ENCODE assay signal across 25 cellular contexts in genomic region chr2:54593249-54593648, GRCh38.
DNase-seq lines count a peak whose midpoint lies in the region; ATAC-seq and TF ChIP-seq lines count a peak whose summit lies in the region.
"Had no signal": no experiment of that assay in that cellular context is flagged by ENCODE, and none has a peak within 500 bp of the region (broad histone marks: within the 10 kb centered on the region; RNA-seq: fewer than 3 reads in every experiment).

No MANE protein-coding gene starts in this region.

- H3K27me3 Mint-ChIP-seq in activated naive CD4-positive, alpha-beta T cell treated with anti-CD3 and anti-CD28 coated beads, Interleukin-2, amount 10 ng/mL, durations not matched to agents 7 days and 5 days = no peaks in the 10 kb centered on the region
- no peaks in the 10 kb centered on the region for H3K27me3 Mint-ChIP-seq in Calu3 (ENCODE audit: unreplicated experiment)
- no peaks in the 10 kb centered on the region for H3K27me3 Mint-ChIP-seq in activated naive CD8-positive, alpha-beta T cell treated with anti-CD3 and anti-CD28 coated beads for 36 hours
- H3K27me3 Mint-ChIP-seq in stimulated activated memory B cell treated with anti-CD40 and anti-IgM and Interleukin-4, amounts not matched to agents 10 μg/mL and 1 μg/mL and 100 μg/mL, for 72 hours = no peaks in the 10 kb centered on the region
- no peaks in the 10 kb centered on the region for H3K27me3 Mint-ChIP-seq in activated CD8-positive, alpha-beta memory T cell treated with anti-CD3 and anti-CD28 coated beads, Interleukin-2, amount 10 ng/mL, durations not matched to agents 7 days and 5 days

- peak overlapping the region; percentile 54 for H3K27ac Mint-ChIP-seq in activated naive CD4-positive, alpha-beta T cell treated with anti-CD3 and anti-CD28 coated beads, Interleukin-2, amount 10 ng/mL, durations not matched to agents 7 days and 5 days
- H3K27ac Mint-ChIP-seq in activated naive CD4-positive, alpha-beta T cell treated with anti-CD3 and anti-CD28 coated beads, Interleukin-2, amount 50 U/mL, for 72 hours = peak overlapping the region in 1 of 2 donors; percentile 40
- peak overlapping the region; percentile 77 for H3K27ac Mint-ChIP-seq in Calu3 (ENCODE audit: unreplicated experiment)
- H3K27ac Mint-ChIP-seq in activated naive CD8-positive, alpha-beta T cell treated with anti-CD3 and anti-CD28 coated beads for 36 hours = peak overlapping the region; percentile 67
- H3K27ac Mint-ChIP-seq in stimulated activated memory B cell treated with anti-CD40 and anti-IgM and Interleukin-4, amounts not matched to agents 10 μg/mL and 1 μg/mL and 100 μg/mL, for 72 hours = peak overlapping the region; percentile 88
- no peak overlapping the region for H3K27ac Mint-ChIP-seq in activated CD8-positive, alpha-beta memory T cell treated with anti-CD3 and anti-CD28 coated beads, Interleukin-2, amount 10 ng/mL, durations not matched to agents 7 days and 5 days
- H3K27ac Mint-ChIP-seq: endodermal cell, nephron had no signal

- H3K27me3 ChIP-seq in WERI-Rb-1 (ENCODE audit: insufficient read depth, low read depth, severe bottlenecking) = no peaks in the 10 kb centered on the region
- H3K27me3 ChIP-seq: adrenal gland, MG63, sigmoid colon, suprapubic skin, uterus had no signal

- no peaks in the 10 kb centered on the region for H3K9me3 Mint-ChIP-seq in activated naive CD4-positive, alpha-beta T cell treated with anti-CD3 and anti-CD28 coated beads, Interleukin-2, amount 10 ng/mL, durations not matched to agents 7 days and 5 days
- H3K9me3 Mint-ChIP-seq in activated naive CD4-positive, alpha-beta T cell treated with anti-CD3 and anti-CD28 coated beads, Interleukin-2, amount 50 U/mL, for 72 hours = no peaks in the 10 kb centered on the region
- no peaks in the 10 kb centered on the region for H3K9me3 Mint-ChIP-seq in Calu3 (ENCODE audit: low read depth, unreplicated experiment)
- no peaks in the 10 kb centered on the region for H3K9me3 Mint-ChIP-seq in activated naive CD8-positive, alpha-beta T cell treated with anti-CD3 and anti-CD28 coated beads for 36 hours
- H3K9me3 Mint-ChIP-seq in stimulated activated memory B cell treated with anti-CD40 and anti-IgM and Interleukin-4, amounts not matched to agents 10 μg/mL and 1 μg/mL and 100 μg/mL, for 72 hours = no peaks in the 10 kb centered on the region
- H3K9me3 Mint-ChIP-seq in activated CD8-positive, alpha-beta memory T cell treated with anti-CD3 and anti-CD28 coated beads, Interleukin-2, amount 10 ng/mL, durations not matched to agents 7 days and 5 days (ENCODE audit: low read depth) = no peaks in the 10 kb centered on the region
- H3K9me3 Mint-ChIP-seq: endodermal cell, nephron had no signal

- no peak overlapping the region for H3K4me3 Mint-ChIP-seq in activated naive CD4-positive, alpha-beta T cell treated with anti-CD3 and anti-CD28 coated beads, Interleukin-2, amount 10 ng/mL, durations not matched to agents 7 days and 5 days
- no peak overlapping the region for H3K4me3 Mint-ChIP-seq in Calu3 (ENCODE audit: low read depth, unreplicated experiment)
- H3K4me3 Mint-ChIP-seq in activated naive CD8-positive, alpha-beta T cell treated with anti-CD3 and anti-CD28 coated beads for 36 hours = no peak overlapping the region
- H3K4me3 Mint-ChIP-seq in stimulated activated memory B cell treated with anti-CD40 and anti-IgM and Interleukin-4, amounts not matched to agents 10 μg/mL and 1 μg/mL and 100 μg/mL, for 72 hours = peak overlapping the region; percentile 39
- no peak overlapping the region for H3K4me3 Mint-ChIP-seq in activated CD8-positive, alpha-beta memory T cell treated with anti-CD3 and anti-CD28 coated beads, Interleukin-2, amount 10 ng/mL, durations not matched to agents 7 days and 5 days
- H3K4me3 Mint-ChIP-seq: endodermal cell, nephron had no signal

- no peak overlapping the region for H3K27ac ChIP-seq in WERI-Rb-1
- H3K27ac ChIP-seq: parathyroid adenoma, sigmoid colon, suprapubic skin, uterus had no signal

- peaks cover 30% of the 10 kb centered on the region for H3K36me3 ChIP-seq in WERI-Rb-1
- H3K36me3 ChIP-seq: adrenal gland, sigmoid colon, suprapubic skin, uterus had no signal

- no peak for TF ChIP-seq CTCF in Calu3 (IDR thresholded peaks at IDR 0.05; ENCODE audit: unreplicated experiment)
- TF ChIP-seq CTCF in WERI-Rb-1 (IDR thresholded peaks at IDR 0.05; ENCODE audit: low read depth, low read length) = no peak

- intact Hi-C loops in Calu3 (cut with micrococcal nuclease; ENCODE audit: unreplicated experiment) = no loop called here

- peaks cover 47% of the 10 kb centered on the region for H3K36me3 Mint-ChIP-seq in activated naive CD4-positive, alpha-beta T cell treated with anti-CD3 and anti-CD28 coated beads, Interleukin-2, amount 10 ng/mL, durations not matched to agents 7 days and 5 days
- H3K36me3 Mint-ChIP-seq in activated naive CD4-positive, alpha-beta T cell treated with anti-CD3 and anti-CD28 coated beads, Interleukin-2, amount 50 U/mL, for 72 hours = peaks cover 0 to 23% of the 10 kb centered on the region in 2 donors
- H3K36me3 Mint-ChIP-seq in Calu3 (ENCODE audit: insufficient read depth, unreplicated experiment) = peaks cover 84% of the 10 kb centered on the region
- peaks cover 17% of the 10 kb centered on the region for H3K36me3 Mint-ChIP-seq in activated naive CD8-positive, alpha-beta T cell treated with anti-CD3 and anti-CD28 coated beads for 36 hours
- peaks cover 13% of the 10 kb centered on the region for H3K36me3 Mint-ChIP-seq in stimulated activated memory B cell treated with anti-CD40 and anti-IgM and Interleukin-4, amounts not matched to agents 10 μg/mL and 1 μg/mL and 100 μg/mL, for 72 hours
- peaks cover 13% of the 10 kb centered on the region for H3K36me3 Mint-ChIP-seq in activated CD8-positive, alpha-beta memory T cell treated with anti-CD3 and anti-CD28 coated beads, Interleukin-2, amount 10 ng/mL, durations not matched to agents 7 days and 5 days

- no peaks in the 10 kb centered on the region for H3K9me3 ChIP-seq in WERI-Rb-1 (ENCODE audit: severe bottlenecking)
- H3K9me3 ChIP-seq: adrenal gland, MG63, sigmoid colon, suprapubic skin, uterus had no signal

- no peak overlapping the region for H3K4me3 ChIP-seq in WERI-Rb-1 (ENCODE audit: low read depth, low read length)
- H3K4me3 ChIP-seq: adrenal gland, MG63, sigmoid colon, suprapubic skin, uterus had no signal

- CTCF ChIA-PET in activated naive CD4-positive, alpha-beta T cell treated with anti-CD3 and anti-CD28 coated beads, Interleukin-2, amount 10 ng/mL, durations not matched to agents 7 days and 5 days (lab: Charles Lee) = no interaction called here
- CTCF ChIA-PET in Calu3 (lab: Charles Lee) = no interaction called here
- CTCF ChIA-PET in activated CD8-positive, alpha-beta memory T cell treated with anti-CD3 and anti-CD28 coated beads, Interleukin-2, amount 10 ng/mL, durations not matched to agents 7 days and 5 days (lab: Charles Lee) = interaction anchor here (1.3 kb wide), 1 partner anchor 111 kb away, joined by 4 read pairs; no protein-coding TSS in a partner anchor

- BruUV-seq in Calu3 (replicated peaks; lab: Mats Ljungman, UMichigan) = no TSS peak

- H3K4me1 Mint-ChIP-seq in activated naive CD4-positive, alpha-beta T cell treated with anti-CD3 and anti-CD28 coated beads, Interleukin-2, amount 10 ng/mL, durations not matched to agents 7 days and 5 days = peaks cover 91% of the 10 kb centered on the region
- peaks cover 62% of the 10 kb centered on the region for H3K4me1 Mint-ChIP-seq in Calu3 (ENCODE audit: low read depth, unreplicated experiment)
- peaks cover 78% of the 10 kb centered on the region for H3K4me1 Mint-ChIP-seq in activated naive CD8-positive, alpha-beta T cell treated with anti-CD3 and anti-CD28 coated beads for 36 hours
- peaks cover 87% of the 10 kb centered on the region for H3K4me1 Mint-ChIP-seq in stimulated activated memory B cell treated with anti-CD40 and anti-IgM and Interleukin-4, amounts not matched to agents 10 μg/mL and 1 μg/mL and 100 μg/mL, for 72 hours
- peaks cover 55% of the 10 kb centered on the region for H3K4me1 Mint-ChIP-seq in activated CD8-positive, alpha-beta memory T cell treated with anti-CD3 and anti-CD28 coated beads, Interleukin-2, amount 10 ng/mL, durations not matched to agents 7 days and 5 days

- ATAC-seq in activated naive CD4-positive, alpha-beta T cell treated with anti-CD3 and anti-CD28 coated beads, Interleukin-2, amount 50 U/mL, for 72 hours = no peak
- no peak for ATAC-seq in stimulated activated memory B cell treated with anti-CD40 and anti-IgM and Interleukin-4, amounts not matched to agents 10 μg/mL and 1 μg/mL and 100 μg/mL, for 72 hours
- no peak for ATAC-seq in activated CD8-positive, alpha-beta memory T cell treated with anti-CD3 and anti-CD28 coated beads, Interleukin-2, amount 10 ng/mL, durations not matched to agents 7 days and 5 days
- ATAC-seq: PC-3 had no signal

- no peak for DNase-seq in activated naive CD4-positive, alpha-beta T cell treated with anti-CD3 and anti-CD28 coated beads, Interleukin-2, amount 10 ng/mL, durations not matched to agents 7 days and 5 days
- no peak for DNase-seq in activated naive CD4-positive, alpha-beta T cell treated with anti-CD3 and anti-CD28 coated beads, Interleukin-2, amount 50 U/mL, for 72 hours (ENCODE audit: low spot score in 2 of 2)
- DNase-seq in Calu3 = no peak
- DNase-seq in activated naive CD8-positive, alpha-beta T cell treated with anti-CD3 and anti-CD28 coated beads for 36 hours = no peak
- no peak for DNase-seq in CD1c-positive myeloid dendritic cell (ENCODE audit: extremely low spot score)
- DNase-seq in activated CD8-positive, alpha-beta memory T cell treated with anti-CD3 and anti-CD28 coated beads, Interleukin-2, amount 10 ng/mL, durations not matched to agents 7 days and 5 days = no peak
- DNase-seq in WERI-Rb-1 = no peak
- DNase-seq: activated CD4-positive, alpha-beta T cell treated with anti-CD3 and anti-CD28 coated beads, Interleukin-2, amount 50 U/mL, for 48 hours; endodermal cell; HCEC 1CT; mesenchymal stem cell; MG63; NCI-H1417; NCI-H2081 treated with DMSO at 0.1 percent for 48 hours; NCI-H446 treated with DMSO at 0.1 percent for 48 hours; PC-3; SHP77; sigmoid colon; stimulated activated CD8-positive, alpha-beta memory T cell treated with anti-CD3 and anti-CD28 coated beads, Interleukin-4, amount 100 ng/mL, for 48 hours; uterus had no signal
